ENCODE assay signal across 9 cellular contexts in the genomic region with DNA sequence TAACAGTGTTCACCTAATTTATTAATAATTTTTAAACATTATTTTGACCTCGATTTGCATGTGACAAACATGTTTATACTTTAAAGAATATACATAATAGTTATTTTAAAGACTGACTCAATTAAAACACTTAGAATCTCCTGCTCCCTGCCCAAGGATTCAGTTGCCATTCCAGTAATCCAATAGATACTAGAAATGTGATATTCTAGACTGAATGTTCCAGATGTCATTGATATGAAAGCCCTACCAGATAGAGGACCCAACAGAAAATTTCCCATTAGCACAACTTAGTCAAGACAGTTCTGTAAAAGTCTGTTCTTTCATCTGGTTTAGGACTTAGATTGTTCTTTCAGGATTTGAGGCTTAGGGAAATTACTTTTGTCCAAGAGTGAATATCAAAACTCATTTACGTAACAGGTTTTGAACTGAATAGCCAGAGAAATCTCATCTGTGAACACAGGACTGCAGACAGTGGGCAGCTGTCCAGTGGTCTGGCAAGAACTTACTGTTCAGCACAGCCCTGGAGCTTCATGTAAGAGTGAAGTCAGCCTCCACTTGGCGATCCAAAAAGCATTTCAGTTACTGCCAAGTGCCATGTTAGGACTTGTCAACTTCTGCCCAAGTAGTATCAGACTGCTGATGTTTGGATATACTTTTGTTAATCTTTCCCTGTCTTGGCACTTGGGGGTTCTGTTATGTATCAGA.
DNase-seq lines count a peak whose midpoint lies in the region; ATAC-seq and TF ChIP-seq lines count a peak whose summit lies in the region.
"Had no signal": no experiment of that assay in that cellular context is flagged by ENCODE, and none has a peak within 500 bp of the region (broad histone marks: within the 10 kb centered on the region; RNA-seq: fewer than 3 reads in every experiment).

No MANE protein-coding gene starts in this region.

- no peaks in the 10 kb centered on the region for H3K27me3 ChIP-seq in foreskin keratinocyte
- no peaks in the 10 kb centered on the region for H3K27me3 ChIP-seq in ovary
- H3K27me3 ChIP-seq in stomach, result no peaks in the 10 kb centered on the region

- H3K9me3 ChIP-seq in ovary, result no peaks in the 10 kb centered on the region
- H3K9me3 ChIP-seq in stomach, result no peaks in the 10 kb centered on the region

- intact Hi-C loops in ovary (cut with DNase I) (loop anchor here in 1 of 4 donors (10.0 kb wide), 1 partner anchor 77 kb away; the partner anchor contains the start of gene OSBPL6), stomach (cut with DNase I; ENCODE audit: low total_unique reads) (no loop called here)

- no peak overlapping the region for H3K4me3 ChIP-seq in AG09309 (ENCODE audit: control insufficient read depth, low read depth, low read length)
- H3K4me3 ChIP-seq in ovary, result no peak overlapping the region
- H3K4me3 ChIP-seq in stomach, result no peak overlapping the region
- H3K4me3 ChIP-seq: skin epidermis had no signal

- DNase-seq in AG09309 (ENCODE audit: low read depth) (peak; percentile 28), amygdala (lab: John Stamatoyannopoulos, UW) (peak in 29 of 56 donors; percentile 7 to 62 (median 21)), foreskin keratinocyte (peak; percentile 38 to 68), ovary (peak; percentile 78 to 84 (median 83)), stomach (no peak), NCI-H1417 treated with DMSO at 0.1 percent for 48 hours (lab: John Stamatoyannopoulos, UW) (no peak), NCI-H2107 treated with DMSO at 0.1 percent for 48 hours (lab: John Stamatoyannopoulos, UW; ENCODE audit: unreplicated experiment) (no peak)

- H3K27ac ChIP-seq in foreskin keratinocyte, result no peak overlapping the region
- peak overlapping the region in 1 of 2 donors; percentile 26 for H3K27ac ChIP-seq in ovary
- peak overlapping the region in 1 of 5 donors; percentile 37 for H3K27ac ChIP-seq in stomach

- TF ChIP-seq POLR2A in ovary (IDR thresholded peaks at IDR 0.05), result no peak
- no peak for TF ChIP-seq POLR2A in stomach (IDR thresholded peaks at IDR 0.05)

- H3K4me1 ChIP-seq in foreskin keratinocyte (peaks cover 11% of the 10 kb centered on the region), ovary (ENCODE audit: insufficient read depth) (no peaks in the 10 kb centered on the region), stomach (peaks cover 0 to 24% (median 6%) of the 10 kb centered on the region in 4 donors)

- WGBS in ovary, 3 donors, result 20 to 31% (median 24%) methylated on average over 3 of the region's 3 CpGs
- 58 to 85% (median 68%) methylated on average over 3 of the region's 3 CpGs for WGBS in stomach, 5 donors

- H3K36me3 ChIP-seq in ovary (no peaks in the 10 kb centered on the region), stomach (no peaks in the 10 kb centered on the region)

- no peak for TF ChIP-seq CTCF in AG09309 (IDR thresholded peaks at IDR 0.05; ENCODE audit: control insufficient read depth, insufficient read depth, low read depth, low read length, missing control alignments)
- no peak for TF ChIP-seq CTCF in foreskin keratinocyte (conservative IDR thresholded peaks at IDR 0.05)
- no peak for TF ChIP-seq CTCF in ovary (IDR thresholded peaks at IDR 0.05)
- no peak for TF ChIP-seq CTCF in stomach (IDR thresholded peaks at IDR 0.05)

- ATAC-seq in foreskin keratinocyte (peak; percentile 77), GM18909 (IDR thresholded peaks at IDR 0.05; ENCODE audit: poor library complexity, unreplicated experiment) (no peak)

- TF ChIP-seq EP300 in ovary (IDR thresholded peaks at IDR 0.05) (no peak), stomach (IDR thresholded peaks at IDR 0.05) (no peak)

Comparison
In these comparisons a context has a peak if more than half of its experiments do, and no peak if none do; other contexts are left out.
1. DNase-seq: peak in AG09309 (single experiment), amygdala (29 of 56), foreskin keratinocyte (2 of 2) and ovary (5 of 5); none in stomach (single experiment), NCI-H1417 treated with DMSO at 0.1 percent for 48 hours (single experiment) and NCI-H2107 treated with DMSO at 0.1 percent for 48 hours (single experiment).